27 cellular contexts compared by ENCODE assay signal in the genomic region with DNA sequence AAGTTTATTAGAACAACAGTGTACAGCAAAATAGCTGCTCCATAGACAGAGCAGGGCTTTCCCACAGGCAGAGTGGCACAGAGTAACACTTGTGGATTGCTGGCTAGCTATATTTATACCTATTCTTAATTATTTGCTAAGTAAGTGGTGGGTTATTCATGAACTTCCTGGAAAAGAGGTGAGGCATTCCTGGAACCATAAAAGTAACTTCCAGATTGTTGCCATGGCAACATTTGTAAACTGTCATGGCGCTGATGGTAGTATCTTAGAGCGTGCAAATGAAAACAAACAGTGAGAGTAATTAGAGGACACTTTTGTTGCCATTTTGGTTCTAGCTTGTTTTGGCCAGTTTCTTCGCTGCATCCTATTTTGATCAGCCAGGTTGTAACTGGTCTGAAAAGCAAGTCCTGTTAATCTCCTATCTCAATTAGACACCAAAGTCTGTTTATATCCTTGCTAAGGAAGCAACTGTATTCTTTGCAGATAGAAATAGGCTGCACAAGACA. TPM values are rescaled to one million over a fixed set of nuclear protein-coding genes. Genes with fewer than 3 reads are reported as not detected.
DNase-seq lines count a peak whose midpoint lies in the region; ATAC-seq, FAIRE-seq and TF ChIP-seq lines count a peak whose summit lies in the region.
"Had no signal": no experiment of that assay in that cellular context is flagged by ENCODE, and none has a peak within 500 bp of the region (broad histone marks: within the 10 kb centered on the region; RNA-seq: fewer than 3 reads in every experiment).

No MANE protein-coding gene starts in this region.

- H2AFZ ChIP-seq in hepatocyte: no peak overlapping the region

- ATAC-seq in Right ventricle myocardium superior (ENCODE audit: poor library complexity): peak; percentile 79
- ATAC-seq in GM21619 (IDR thresholded peaks at IDR 0.05; ENCODE audit: unreplicated experiment): no peak
- ATAC-seq in HG02623 (IDR thresholded peaks at IDR 0.05; ENCODE audit: unreplicated experiment): no peak
- ATAC-seq: activated CD4-positive, CD25-positive, alpha-beta regulatory T cell treated with anti-CD3 and anti-CD28 coated beads, Interleukin-2, amount 50 U/mL, for 24 hours; activated CD8-positive, alpha-beta T cell treated with anti-CD3 and anti-CD28 coated beads for 36 hours had no signal

- H4K20me1 ChIP-seq in hepatocyte (ENCODE audit: insufficient read depth, poor library complexity, severe bottlenecking): no peaks in the 10 kb centered on the region
- H4K20me1 ChIP-seq: BLaER1 treated with 17β-estradiol and CSF1 and Interleukin-3, amounts not matched to agents 10 nM and 100 nM had no signal

- no peaks in the 10 kb centered on the region for H3K36me3 ChIP-seq in left ventricle myocardium inferior
- H3K36me3 ChIP-seq in hepatocyte (replicated peaks; ENCODE audit: insufficient read depth, low read depth): no peaks in the 10 kb centered on the region
- H3K36me3 ChIP-seq in small intestine (ENCODE audit: control insufficient read depth in 2 of 2, insufficient read depth in 2 of 2, low read length in 2 of 2): no peaks in the 10 kb centered on the region
- H3K36me3 ChIP-seq: BLaER1 treated with 17β-estradiol and CSF1 and Interleukin-3, amounts not matched to agents 10 nM and 100 nM; colonic mucosa; suprapubic skin had no signal

- H3K4me3 ChIP-seq in left ventricle myocardium inferior (no peak overlapping the region), hepatocyte (no peak overlapping the region), small intestine (ENCODE audit: low read depth in 1 of 2, low read length in 2 of 2) (no peak overlapping the region)
- H3K4me3 ChIP-seq: BLaER1 treated with 17β-estradiol and CSF1 and Interleukin-3, amounts not matched to agents 10 nM and 100 nM; colonic mucosa; suprapubic skin had no signal

- peak overlapping the region; percentile 48 for H3K4me2 ChIP-seq in hepatocyte
- H3K4me2 ChIP-seq: BLaER1 treated with 17β-estradiol and CSF1 and Interleukin-3, amounts not matched to agents 10 nM and 100 nM had no signal

- TF ChIP-seq CTCF in left ventricle myocardium inferior (IDR thresholded peaks at IDR 0.05; ENCODE audit: borderline replicate concordance): no peak
- no peak for TF ChIP-seq CTCF in hepatocyte (IDR thresholded peaks at IDR 0.05; ENCODE audit: poor library complexity)

- no peaks in the 10 kb centered on the region for H3K9me2 ChIP-seq in hepatocyte (replicated peaks; ENCODE audit: insufficient read depth)

- H3K27me3 ChIP-seq in left ventricle myocardium inferior (ENCODE audit: low read depth) (peaks cover 4% of the 10 kb centered on the region), hepatocyte (no peaks in the 10 kb centered on the region), small intestine (ENCODE audit: control insufficient read depth in 2 of 2, insufficient read depth in 2 of 2, low read length in 2 of 2) (no peaks in the 10 kb centered on the region)
- H3K27me3 ChIP-seq: BLaER1 treated with 17β-estradiol and CSF1 and Interleukin-3, amounts not matched to agents 10 nM and 100 nM; colonic mucosa; suprapubic skin had no signal

- no peaks in the 10 kb centered on the region for H3K79me2 ChIP-seq in hepatocyte

- DNase-seq in Right ventricle myocardium superior (no peak), left ventricle myocardium inferior (no peak), OCI-M1 (lab: John Stamatoyannopoulos, UW) (peak; percentile 96), hepatocyte (ENCODE audit: low spot score) (peak; percentile 71), small intestine (peak; percentile 52), G401 (ENCODE audit: low spot score) (no peak)
- DNase-seq: activated CD8-positive, alpha-beta T cell treated with anti-CD3 and anti-CD28 coated beads for 36 hours; activated gamma-delta T cell treated with Interleukin-2 at 50 U/mL for 16 hours; colonic mucosa; HCEC 1CT; KG1; MV-4-11; NCI-H187 treated with DMSO at 0.1 percent for 48 hours; NCI-H446 treated with DMSO at 0.1 percent for 48 hours; nephron progenitor cell; stimulated activated CD4-positive, alpha-beta T cell treated with anti-CD3 and anti-CD28 coated beads, Interleukin-1b, Interleukin-23, amount 100 ng/mL, for 48 hours; T-helper 9 cell had no signal

- intact Hi-C loops in Right ventricle myocardium superior (cut with DNase I) (no loop called here), left ventricle myocardium inferior (cut with micrococcal nuclease) (no loop called here)

- H3K9me3 ChIP-seq in left ventricle myocardium inferior (replicated peaks): peaks cover 4% of the 10 kb centered on the region
- H3K9me3 ChIP-seq in hepatocyte (ENCODE audit: low read depth): no peaks in the 10 kb centered on the region
- H3K9me3 ChIP-seq in small intestine (ENCODE audit: control insufficient read depth, low read depth): no peaks in the 10 kb centered on the region
- H3K9me3 ChIP-seq: colonic mucosa, suprapubic skin had no signal

- 70% methylated on average over 3 of the region's 3 CpGs for WGBS in hepatocyte (ENCODE audit: low lambda C conversion rate, missing lambda C conversion rate)
- WGBS in small intestine, 3 donors: 30 to 53% (median 52%) methylated on average over 3 of the region's 3 CpGs

- no peak for FAIRE-seq in small intestine (lab: Jason Lieb, UNC)

- in situ Hi-C loops in G401 (cut with HindIII; ENCODE audit: low sequenced_read_pairs): no loop called here

- H3K27ac ChIP-seq in left ventricle myocardium inferior (replicated peaks) (no peak overlapping the region), hepatocyte (peak overlapping the region; percentile 49), small intestine (ENCODE audit: low read depth in 1 of 2, low read length in 1 of 2) (no peak overlapping the region)
- H3K27ac ChIP-seq: BLaER1 treated with 17β-estradiol and CSF1 and Interleukin-3, amounts not matched to agents 10 nM and 100 nM; colonic mucosa; suprapubic skin had no signal

- H3K4me1 ChIP-seq in left ventricle myocardium inferior: no peaks in the 10 kb centered on the region
- H3K4me1 ChIP-seq in hepatocyte (ENCODE audit: insufficient read depth): peaks cover 5% of the 10 kb centered on the region
- no peaks in the 10 kb centered on the region for H3K4me1 ChIP-seq in small intestine (ENCODE audit: control insufficient read depth in 2 of 2, insufficient read depth in 1 of 2, low read depth in 1 of 2, low read length in 1 of 2)
- H3K4me1 ChIP-seq: colonic mucosa, suprapubic skin had no signal

RNA-seq across cellular contexts. Expression of gene DEFB114, which starts 23.9 kb away (rescaled TPM):
- total RNA-seq in Right ventricle myocardium superior (not detected), left ventricle myocardium inferior (not detected), hepatocyte (not detected in 2 replicates)
- polyA plus RNA-seq in hepatocyte (not detected in 2 replicates), small intestine (not detected)
- total RNA-seq in G401 (2014; rRNA removed; shearing (Covaris generic)): not detected in 2 replicates
- total RNA-seq: activated CD8-positive, alpha-beta T cell treated with anti-CD3 and anti-CD28 coated beads for 36 hours; colonic mucosa; fibroblast of lung; liver; posterior vena cava; skeletal muscle tissue; suprapubic skin; urinary bladder had no signal
- polyA plus RNA-seq: fibroblast of lung, liver, urinary bladder had no signal

RNA-seq across cellular contexts. Expression of gene DEFB113, which starts 29.4 kb away (rescaled TPM):
- total RNA-seq in Right ventricle myocardium superior: not detected
- total RNA-seq in left ventricle myocardium inferior: not detected
- total RNA-seq in hepatocyte: not detected in 2 replicates
- not detected in 2 replicates for polyA plus RNA-seq in hepatocyte
- polyA plus RNA-seq in small intestine: not detected
- total RNA-seq in G401 (2014; rRNA removed; shearing (Covaris generic)): not detected in 2 replicates
- total RNA-seq: activated CD8-positive, alpha-beta T cell treated with anti-CD3 and anti-CD28 coated beads for 36 hours; colonic mucosa; fibroblast of lung; liver; posterior vena cava; skeletal muscle tissue; suprapubic skin; urinary bladder had no signal
- polyA plus RNA-seq: fibroblast of lung, liver, urinary bladder had no signal

Comparison
In these comparisons a context has a peak if more than half of its experiments do, and no peak if none do; other contexts are left out.
1. DNase-seq: peak in OCI-M1 (single experiment), hepatocyte (single experiment) and small intestine (single experiment); none in Right ventricle myocardium superior (single experiment), left ventricle myocardium inferior (single experiment) and G401 (single experiment).